Comparison of ENCODE assay signal across 8 cellular contexts in the genomic region with DNA sequence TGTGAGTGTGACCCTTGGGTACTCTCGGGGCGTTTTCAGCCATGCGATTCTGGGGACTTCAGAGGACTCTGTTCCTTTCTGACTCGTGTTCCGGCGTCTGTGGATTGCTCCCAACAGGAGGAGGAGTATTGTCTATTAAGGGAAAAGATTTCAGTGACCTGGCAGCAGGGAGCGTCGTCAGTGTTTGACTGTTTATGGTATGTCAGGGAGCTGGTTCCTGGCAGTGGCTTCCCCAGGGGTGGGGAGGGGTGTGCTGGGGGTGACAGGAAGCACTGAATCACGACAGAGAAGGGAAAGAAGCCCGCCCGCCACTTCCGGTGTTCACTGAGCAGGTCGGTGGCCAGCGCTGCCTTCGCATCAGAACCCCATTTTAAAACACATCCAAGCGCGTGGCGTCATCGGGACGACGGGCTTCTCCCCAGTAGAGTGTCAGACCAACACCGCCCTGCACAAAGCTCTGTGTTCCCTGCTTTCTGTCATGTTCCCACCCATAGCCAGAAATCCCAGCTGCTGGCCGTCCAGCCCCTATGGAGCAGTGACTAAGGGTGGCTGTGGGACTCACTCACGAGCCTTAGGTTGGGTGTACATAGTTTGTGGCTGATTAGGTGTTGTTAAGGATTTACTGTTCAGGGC. TPM values are rescaled to one million over a fixed set of nuclear protein-coding genes. Genes with fewer than 3 reads are reported as not detected.
DNase-seq lines count a peak whose midpoint lies in the region; ATAC-seq and TF ChIP-seq lines count a peak whose summit lies in the region.

No MANE protein-coding gene starts in this region.

- H3K27me3 ChIP-seq in heart right ventricle (peaks cover 0 to 7% (median 0%) of the 10 kb centered on the region in 7 donors), skeletal muscle tissue (ENCODE audit: control insufficient read depth in 3 of 3, insufficient read depth in 3 of 3, low read length in 3 of 3) (peaks cover 5 to 22% (median 15%) of the 10 kb centered on the region in 3 donors)

- intact Hi-C loops in heart right ventricle (cut with DNase I) = loop anchor here in 2 of 10 donors (10.0 kb wide), 2 partner anchors 64 to 74 kb away; no protein-coding TSS in a partner anchor

- peak; percentile 44 for ATAC-seq in HG03175 (IDR thresholded peaks at IDR 0.05; ENCODE audit: unreplicated experiment)
- peak; percentile 57 to 85 (median 74) for ATAC-seq in heart right ventricle
- ATAC-seq in HG03280 (IDR thresholded peaks at IDR 0.05; ENCODE audit: unreplicated experiment) = no peak

- peak; percentile 48 for DNase-seq in CD1c-positive myeloid dendritic cell (ENCODE audit: extremely low spot score)
- peak; percentile 20 for DNase-seq in activated T-helper 1 cell treated with Interleukin-2 at 50 U/mL for 16 hours (ENCODE audit: low read depth)
- DNase-seq in heart right ventricle = peak; percentile 79 to 91
- DNase-seq in NCI-H1436 treated with DMSO at 0.1 percent for 48 hours (lab: John Stamatoyannopoulos, UW) = no peak
- DNase-seq in NCI-H2227 treated with DMSO at 0.1 percent for 48 hours (lab: John Stamatoyannopoulos, UW) = no peak

- peak in 1 of 9 donors; percentile 14 for TF ChIP-seq CTCF in heart right ventricle (IDR thresholded peaks at IDR 0.05)

- 9 to 18% methylated on average over 24 of the region's 24 CpGs for WGBS in heart right ventricle, 2 donors

- no peaks in the 10 kb centered on the region for H3K9me3 ChIP-seq in heart right ventricle
- no peaks in the 10 kb centered on the region for H3K9me3 ChIP-seq in skeletal muscle tissue (ENCODE audit: control insufficient read depth in 3 of 3, low read length in 3 of 3)

- H3K27ac ChIP-seq in heart right ventricle = peak overlapping the region; percentile 63 to 96 (median 90)
- peak overlapping the region; percentile 87 for H3K27ac ChIP-seq in skeletal muscle tissue (ENCODE audit: low read depth, low read length)

- H3K4me1 ChIP-seq in heart right ventricle (peaks cover 28 to 85% (median 70%) of the 10 kb centered on the region in 9 donors), skeletal muscle tissue (ENCODE audit: control insufficient read depth in 3 of 3, insufficient read depth in 3 of 3, low read length in 3 of 3) (peaks cover 36 to 51% (median 44%) of the 10 kb centered on the region in 3 donors)

- H3K36me3 ChIP-seq in heart right ventricle = peaks cover 0 to 15% (median 0%) of the 10 kb centered on the region in 9 donors
- H3K36me3 ChIP-seq in skeletal muscle tissue (ENCODE audit: control insufficient read depth in 3 of 3, insufficient read depth in 3 of 3, low read length in 3 of 3) = no peaks in the 10 kb centered on the region

- H3K9ac ChIP-seq in skeletal muscle tissue (ENCODE audit: low read depth in 1 of 3, low read length in 3 of 3) = peak overlapping the region in 2 of 3 donors; percentile 50 to 60

- peak overlapping the region in 7 of 10 donors; percentile 2 to 34 (median 25) for H3K4me3 ChIP-seq in heart right ventricle
- H3K4me3 ChIP-seq in skeletal muscle tissue (ENCODE audit: low read length in 3 of 3) = peak overlapping the region; percentile 34 to 41 (median 35)

RNA-seq across cellular contexts. Expression of a gene that starts 33.8 kb away (rescaled TPM):
- total RNA-seq in heart right ventricle (100 to 1,000 TPM in 7 of 10 donors, 10 to 100 TPM in 3; 81.7 to 301 (median 128) TPM), skeletal muscle tissue (511 TPM)
- 100 to 1,000 TPM; 111 to 265 TPM for polyA plus RNA-seq in heart right ventricle

RNA-seq across cellular contexts. Expression of a gene that starts 34.0 kb away (rescaled TPM):
- total RNA-seq in heart right ventricle = 100 to 1,000 TPM in 7 of 10 donors, 10 to 100 TPM in 3; 96.3 to 342 (median 147) TPM
- 100 to 1,000 TPM in 1 of 2 donors, 10 to 100 TPM in 1; 83.3 to 234 TPM for polyA plus RNA-seq in heart right ventricle
- total RNA-seq in skeletal muscle tissue = 774 TPM

Comparison
In these comparisons a context has a peak if more than half of its experiments do, and no peak if none do; other contexts are left out.
1. DNase-seq: peak in CD1c-positive myeloid dendritic cell (single experiment), activated T-helper 1 cell treated with Interleukin-2 at 50 U/mL for 16 hours (single experiment) and heart right ventricle (2 of 2); none in NCI-H1436 treated with DMSO at 0.1 percent for 48 hours (single experiment) and NCI-H2227 treated with DMSO at 0.1 percent for 48 hours (single experiment).